8 cellular contexts compared by ENCODE assay signal in the genomic region with DNA sequence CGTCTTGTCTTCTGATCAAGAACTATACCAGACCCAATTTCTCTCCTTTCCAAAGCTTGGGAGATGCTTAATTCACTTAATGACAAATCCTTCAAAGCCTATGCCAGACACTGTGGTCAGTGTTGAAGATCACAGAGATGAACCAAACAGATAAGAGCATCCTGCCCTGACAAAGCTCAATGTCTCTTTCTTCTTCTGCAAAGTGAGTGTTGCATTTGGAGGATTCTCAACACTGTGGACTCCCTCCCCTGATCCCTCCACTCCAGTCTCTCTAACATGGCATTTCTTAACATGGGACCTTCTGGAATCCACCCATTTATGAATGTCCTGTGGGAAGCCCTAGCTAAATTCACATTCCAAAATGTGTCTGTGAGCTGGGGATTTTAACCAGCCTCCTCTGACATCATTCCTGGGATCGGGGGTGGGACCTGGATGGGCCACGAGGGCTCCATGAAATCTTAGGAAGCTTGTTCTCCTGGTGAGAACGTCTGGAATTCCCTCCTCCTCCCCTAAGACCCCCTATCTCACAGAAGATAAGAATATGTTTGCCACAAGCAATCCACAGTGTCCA. TPM values are rescaled to one million over a fixed set of nuclear protein-coding genes. Genes with fewer than 3 reads are reported as not detected.
DNase-seq lines count a peak whose midpoint lies in the region; ATAC-seq, FAIRE-seq and TF ChIP-seq lines count a peak whose summit lies in the region.

No MANE protein-coding gene starts in this region.

- H3K9ac ChIP-seq in kidney (ENCODE audit: low read length in 2 of 2), result no peak overlapping the region

- intact Hi-C loops in kidney (cut with DNase I) (no loop called here), mucosa of descending colon (cut with DNase I, micrococcal nuclease) (no loop called here)

- FAIRE-seq in kidney (lab: Jason Lieb, UNC), result no peak

- H3K36me3 ChIP-seq in kidney (ENCODE audit: control insufficient read depth in 1 of 2, insufficient read depth in 2 of 2, low read length in 2 of 2) (no peaks in the 10 kb centered on the region), mucosa of descending colon (ENCODE audit: low read depth) (no peaks in the 10 kb centered on the region)

- H3K4me1 ChIP-seq in kidney (ENCODE audit: control insufficient read depth in 1 of 2, insufficient read depth in 1 of 2, low read depth in 1 of 2, low read length in 2 of 2) (peaks cover 0 to 10% of the 10 kb centered on the region in 2 donors), mucosa of descending colon (ENCODE audit: low read depth) (peaks cover 47% of the 10 kb centered on the region)

- H3K27ac ChIP-seq in kidney (ENCODE audit: low read depth in 2 of 2, low read length in 2 of 2), result no peak overlapping the region

- H3K9me3 ChIP-seq in kidney (ENCODE audit: control insufficient read depth in 1 of 2, low read length in 2 of 2) (no peaks in the 10 kb centered on the region), mucosa of descending colon (no peaks in the 10 kb centered on the region)

- ATAC-seq in GM21447 (IDR thresholded peaks at IDR 0.05; ENCODE audit: unreplicated experiment), result peak; percentile 21
- ATAC-seq in mucosa of descending colon, result no peak

- H3K4me3 ChIP-seq in kidney (ENCODE audit: low read length in 2 of 2) (no peak overlapping the region), mucosa of descending colon (no peak overlapping the region)

- TF ChIP-seq CTCF in kidney (IDR thresholded peaks at IDR 0.05; ENCODE audit: borderline replicate concordance, extremely low read depth, insufficient read depth) (no peak), mucosa of descending colon (IDR thresholded peaks at IDR 0.05) (no peak)

- DNase-seq in AG08395 (ENCODE audit: low spot score) (peak; percentile 51), SK-N-DZ (ENCODE audit: low spot score) (peak; percentile 53), kidney (peak; percentile 8), NCI-H226 (no peak), mucosa of descending colon (no peak), DMS114 treated with DMSO at 0.1 percent for 48 hours (lab: John Stamatoyannopoulos, UW; ENCODE audit: unreplicated experiment) (no peak)
- no peak for DNase-seq in effector CD8-positive, alpha-beta T cell (lab: John Stamatoyannopoulos, UW)

RNA-seq across cellular contexts. Expression of gene SYNE3, which starts 20.3 kb away (rescaled TPM):
- 0.63 and 0.71 TPM in 2 replicates for polyA plus RNA-seq in SK-N-DZ (2014; cell fraction: cytosol; rRNA removed)
- 0.58 and 0.70 TPM in 2 replicates for polyA plus RNA-seq in SK-N-DZ (2014; cell fraction: nucleus; rRNA removed)
- total RNA-seq in kidney (18.5 TPM), mucosa of descending colon (10 to 100 TPM; 13.8 to 16.4 (median 13.9) TPM)
- 0.54 TPM for polyA plus RNA-seq in kidney (ENCODE audit: insufficient read depth, low read depth, low replicate concordance)

RNA-seq across cellular contexts. Expression of gene GLRX5, which starts 38.7 kb away (rescaled TPM):
- 63.9 and 66.4 TPM in 2 replicates for polyA plus RNA-seq in SK-N-DZ (2014; cell fraction: cytosol; rRNA removed)
- 18.0 and 33.6 TPM in 2 replicates for polyA plus RNA-seq in SK-N-DZ (2014; cell fraction: nucleus; rRNA removed)
- total RNA-seq in kidney (46.7 TPM), mucosa of descending colon (10 to 100 TPM; 43.9 to 45.8 (median 45.4) TPM)
- polyA plus RNA-seq in kidney (ENCODE audit: insufficient read depth, low read depth, low replicate concordance), result 124 TPM

Comparison
In these comparisons a context has a peak if more than half of its experiments do, and no peak if none do; other contexts are left out.
1. DNase-seq: peak in AG08395 (single experiment), SK-N-DZ (single experiment) and kidney (single experiment); none in NCI-H226 (single experiment), effector CD8-positive, alpha-beta T cell (single experiment), mucosa of descending colon (0 of 3) and DMS114 treated with DMSO at 0.1 percent for 48 hours (single experiment).